ENCODE assay signal across 17 cellular contexts in genomic region chr15:95394186-95395067, GRCh38.
DNase-seq lines count a peak whose midpoint lies in the region; ATAC-seq, FAIRE-seq and TF ChIP-seq lines count a peak whose summit lies in the region.
"Had no signal": no experiment of that assay in that cellular context is flagged by ENCODE, and none has a peak within 500 bp of the region (broad histone marks: within the 10 kb centered on the region; RNA-seq: fewer than 3 reads in every experiment).

No MANE protein-coding gene starts in this region.

- H3K23ac ChIP-seq in IMR-90 (ENCODE audit: low read depth, low read length) (no peak overlapping the region), H1 (ENCODE audit: insufficient read length) (no peak overlapping the region), mesendoderm (ENCODE audit: low read length) (no peak overlapping the region)

- H3K27ac Mint-ChIP-seq in activated T-helper 2 cell treated with anti-CD3 and anti-CD28 coated beads, Interferon-gamma antibody, Interleukin-2, Interleukin-4, amounts not matched to agents 10 μg/mL and 5 μg/mL and 100 μg/mL, durations not matched to agents 14 hours and 24 hours and 36 hours: no peak overlapping the region

- H4K20me1 ChIP-seq in IMR-90 (ENCODE audit: insufficient read depth, low read length) (no peaks in the 10 kb centered on the region), H1 (replicated peaks in 1 of 2; ENCODE audit: control insufficient read depth in 1 of 2, insufficient read depth in 2 of 2, low read length in 2 of 2) (no peaks in the 10 kb centered on the region)
- H4K20me1 ChIP-seq: BLaER1 treated with 17β-estradiol and CSF1 and Interleukin-3, amounts not matched to agents 10 nM and 100 nM had no signal

- H2AK5ac ChIP-seq in IMR-90 (ENCODE audit: low read depth, low read length) (no peak overlapping the region), H1 (ENCODE audit: low read depth, low read length) (no peak overlapping the region), mesendoderm (ENCODE audit: low read length) (no peak overlapping the region)

- H3K4me2 ChIP-seq in IMR-90 (ENCODE audit: low read depth, low read length) (peak overlapping the region; percentile 82), H1 (ENCODE audit: insufficient read depth in 1 of 2, low read depth in 2 of 2, low read length in 2 of 2) (no peak overlapping the region), mesendoderm (ENCODE audit: low read length) (no peak overlapping the region)
- H3K4me2 ChIP-seq: BLaER1 treated with 17β-estradiol and CSF1 and Interleukin-3, amounts not matched to agents 10 nM and 100 nM; KMS-11; SK-N-SH had no signal

- H3K18ac ChIP-seq in IMR-90 (ENCODE audit: low read depth, low read length) (peak overlapping the region; percentile 61; the same call in 1 of the 2 replicates), H1 (ENCODE audit: extremely low read depth, low read length) (no peak overlapping the region), mesendoderm (ENCODE audit: low read length) (no peak overlapping the region)

- H3K4me1 ChIP-seq in IMR-90 (ENCODE audit: control insufficient read depth, insufficient read depth, low read length) (no peaks in the 10 kb centered on the region), H1 (replicated peaks in 1 of 4; ENCODE audit: control insufficient read depth in 3 of 4, insufficient read depth in 4 of 4, low read length in 3 of 4) (no peaks in the 10 kb centered on the region), mesendoderm (ENCODE audit: control insufficient read depth, low read depth, low read length) (peaks cover 2% of the 10 kb centered on the region), tibial artery (peaks cover 0 to 15% (median 4%) of the 10 kb centered on the region in 4 donors)
- H3K4me1 ChIP-seq: BLaER1 treated with 17β-estradiol and CSF1 and Interleukin-3, amounts not matched to agents 10 nM and 100 nM had no signal

- peaks cover 7% of the 10 kb centered on the region for H3K9me3 Mint-ChIP-seq in activated T-helper 2 cell treated with anti-CD3 and anti-CD28 coated beads, Interferon-gamma antibody, Interleukin-2, Interleukin-4, amounts not matched to agents 10 μg/mL and 5 μg/mL and 100 μg/mL, durations not matched to agents 14 hours and 24 hours and 36 hours

- no peaks in the 10 kb centered on the region for H3K36me3 Mint-ChIP-seq in activated T-helper 2 cell treated with anti-CD3 and anti-CD28 coated beads, Interferon-gamma antibody, Interleukin-2, Interleukin-4, amounts not matched to agents 10 μg/mL and 5 μg/mL and 100 μg/mL, durations not matched to agents 14 hours and 24 hours and 36 hours (ENCODE audit: low read depth)

- CTCF ChIA-PET in IMR-90 (lab: Yijun Ruan, JAX): no interaction called here
- CTCF ChIA-PET in H1 (lab: Charles Lee; ENCODE audit: partially characterized antibody): no interaction called here

- H3K9ac ChIP-seq in IMR-90 (ENCODE audit: low read depth, low read length): no peak overlapping the region
- no peak overlapping the region for H3K9ac ChIP-seq in H1 (replicated peaks in 1 of 4; ENCODE audit: extremely low read depth in 1 of 4, low read depth in 3 of 4, low read length in 3 of 4)
- H3K9ac ChIP-seq in mesendoderm (ENCODE audit: low read length): no peak overlapping the region
- H3K9ac ChIP-seq: BLaER1 treated with 17β-estradiol and CSF1 and Interleukin-3, amounts not matched to agents 10 nM and 100 nM; KMS-11; SK-N-SH had no signal

- no peak for TF ChIP-seq CTCF in IMR-90 (conservative IDR thresholded peaks at IDR 0.05; ENCODE audit: low read depth, low read length)
- TF ChIP-seq CTCF in H1 (IDR thresholded peaks at IDR 0.05; ENCODE audit: control extremely low read depth in 1 of 3, insufficient read depth in 1 of 3, low read depth in 1 of 3, low read length in 3 of 3): no peak
- TF ChIP-seq CTCF in tibial artery (IDR thresholded peaks at IDR 0.05): no peak

- no peaks in the 10 kb centered on the region for H3K23me2 ChIP-seq in H1 (ENCODE audit: low read depth, low read length)

- in situ Hi-C loops in IMR-90 (cut with MboI; ENCODE audit: low sequenced_read_pairs): no loop called here

- 0 out of 2 replicates have a peak overlapping the region, but pooled peaks have one; percentile 5 for H3K14ac ChIP-seq in IMR-90 (replicated peaks; ENCODE audit: low read depth, low read length)
- H3K14ac ChIP-seq in H1 (ENCODE audit: insufficient read length): no peak overlapping the region

- H2BK20ac ChIP-seq in IMR-90 (ENCODE audit: low read depth, low read length) (no peak overlapping the region), H1 (ENCODE audit: low read length) (no peak overlapping the region)

- no peak overlapping the region for H3K4me3 ChIP-seq in IMR-90 (ENCODE audit: insufficient read depth, low read depth, low read length)
- H3K4me3 ChIP-seq in H1 (ENCODE audit: extremely low read depth in 1 of 4, insufficient read depth in 2 of 4, low read depth in 3 of 4, low read length in 4 of 4): no peak overlapping the region
- H3K4me3 ChIP-seq in mesendoderm (ENCODE audit: low read length): no peak overlapping the region
- peak overlapping the region; percentile 14 to 33 for H3K4me3 ChIP-seq in tibial artery
- H3K4me3 ChIP-seq: BLaER1 treated with 17β-estradiol and CSF1 and Interleukin-3, amounts not matched to agents 10 nM and 100 nM had no signal

- H3K79me1 ChIP-seq in IMR-90 (ENCODE audit: low read depth in 1 of 2, low read length in 2 of 2): no peaks in the 10 kb centered on the region
- no peaks in the 10 kb centered on the region for H3K79me1 ChIP-seq in H1 (ENCODE audit: low read depth, low read length)
- no peaks in the 10 kb centered on the region for H3K79me1 ChIP-seq in mesendoderm (ENCODE audit: low read length)

- POLR2A ChIA-PET in IMR-90 (lab: Charles Lee; ENCODE audit: unreplicated experiment): no interaction called here
- POLR2A ChIA-PET in H1 (lab: Charles Lee; ENCODE audit: partially characterized antibody): no interaction called here

- TF ChIP-seq RAD21 in IMR-90 (IDR thresholded peaks at IDR 0.05; ENCODE audit: low read length): no peak
- no peak for TF ChIP-seq RAD21 in H1 (IDR thresholded peaks at IDR 0.05 in 1 of 2, conservative IDR thresholded peaks at IDR 0.05 in 1 of 2; ENCODE audit: low read depth in 2 of 2, low read length in 2 of 2)

- TF ChIP-seq POLR2A in IMR-90 (IDR thresholded peaks at IDR 0.05; ENCODE audit: low read depth, low read length) (no peak), H1 (IDR thresholded peaks at IDR 0.05; ENCODE audit: control extremely low read depth in 1 of 2, low read depth in 2 of 2, low read length in 2 of 2) (no peak)

- intact Hi-C loops in IMR-90 (cut with micrococcal nuclease) (no loop called here), tibial artery (cut with DNase I; ENCODE audit: low total_unique reads) (no loop called here)
- intact Hi-C loops in activated T-helper 2 cell treated with anti-CD3 and anti-CD28 coated beads, Interferon-gamma antibody, Interleukin-2, Interleukin-4, amounts not matched to agents 10 μg/mL and 5 μg/mL and 100 μg/mL, durations not matched to agents 14 hours and 24 hours and 36 hours (cut with micrococcal nuclease): no loop called here

- H4K91ac ChIP-seq in IMR-90 (ENCODE audit: insufficient read depth, low read depth, low read length): no peak overlapping the region
- H4K91ac ChIP-seq in H1 (replicated peaks; ENCODE audit: insufficient read length, low read length): no peak overlapping the region

- peak; percentile 57 for ATAC-seq in IMR-90 (ENCODE audit: low read depth)

- no CpG with 5 or more reads among the region's 8 CpGs for WGBS in IMR-90 (ENCODE audit: extremely low coverage in 2 of 2, insufficient read length in 1 of 2), 2 experiments
- 82% methylated on average over 8 of the region's 8 CpGs; no CpG with 5 or more reads in 1 of the 2 experiments for WGBS in H1 (ENCODE audit: extremely low coverage in 1 of 2, insufficient coverage in 1 of 2, insufficient read length in 1 of 2, insufficient replicate concordance in 2 of 2, low coverage in 1 of 2, low lambda C conversion rate in 2 of 2, missing lambda C conversion rate in 1 of 2), 2 experiments
- no CpG with 5 or more reads among the region's 8 CpGs for WGBS in mesendoderm (ENCODE audit: extremely low coverage, insufficient coverage, low lambda C conversion rate)

- H2BK120ac ChIP-seq in IMR-90 (ENCODE audit: low read depth, low read length) (peak overlapping the region; percentile 63; the same call in 1 of the 2 replicates), H1 (replicated peaks; ENCODE audit: low read depth, low read length) (no peak overlapping the region), mesendoderm (ENCODE audit: low read depth, low read length) (no peak overlapping the region)

- H2BK15ac ChIP-seq in IMR-90 (ENCODE audit: low read depth, low read length) (0 out of 3 replicates have a peak overlapping the region, but pooled peaks have one; percentile 1), H1 (ENCODE audit: low read length) (no peak overlapping the region), mesendoderm (replicated peaks; ENCODE audit: low read depth) (no peak overlapping the region)

- TF ChIP-seq EP300 in H1 (IDR thresholded peaks at IDR 0.05; ENCODE audit: borderline replicate concordance in 1 of 2, low read depth in 2 of 2, low read length in 2 of 2): no peak

- no peaks in the 10 kb centered on the region for H3K27me3 ChIP-seq in IMR-90 (ENCODE audit: control insufficient read depth, insufficient read depth, low read length)
- H3K27me3 ChIP-seq in H1 (replicated peaks in 1 of 4; ENCODE audit: control insufficient read depth in 3 of 4, extremely low read depth in 1 of 4, insufficient read depth in 3 of 4, low read length in 3 of 4): no peaks in the 10 kb centered on the region
- no peaks in the 10 kb centered on the region for H3K27me3 ChIP-seq in mesendoderm (ENCODE audit: insufficient read depth, low read length, poor library complexity)
- no peaks in the 10 kb centered on the region for H3K27me3 ChIP-seq in tibial artery
- H3K27me3 ChIP-seq: BLaER1 treated with 17β-estradiol and CSF1 and Interleukin-3, amounts not matched to agents 10 nM and 100 nM; neutrophil had no signal

- H4K5ac ChIP-seq in IMR-90 (ENCODE audit: low read depth, low read length): no peak overlapping the region
- H4K5ac ChIP-seq in H1 (ENCODE audit: insufficient read length, low read depth, low read length): no peak overlapping the region
- H4K5ac ChIP-seq in mesendoderm (ENCODE audit: low read length): no peak overlapping the region

- H3K27me3 Mint-ChIP-seq in activated T-helper 2 cell treated with anti-CD3 and anti-CD28 coated beads, Interferon-gamma antibody, Interleukin-2, Interleukin-4, amounts not matched to agents 10 μg/mL and 5 μg/mL and 100 μg/mL, durations not matched to agents 14 hours and 24 hours and 36 hours (ENCODE audit: low read depth): peaks cover 2% of the 10 kb centered on the region

- H3K79me2 ChIP-seq in H1 (ENCODE audit: control insufficient read depth in 1 of 2, insufficient read depth in 2 of 2, low read length in 2 of 2) (no peaks in the 10 kb centered on the region), mesendoderm (ENCODE audit: control insufficient read depth, insufficient read depth, low read length) (no peaks in the 10 kb centered on the region)

- H3K4me1 Mint-ChIP-seq in activated T-helper 2 cell treated with anti-CD3 and anti-CD28 coated beads, Interferon-gamma antibody, Interleukin-2, Interleukin-4, amounts not matched to agents 10 μg/mL and 5 μg/mL and 100 μg/mL, durations not matched to agents 14 hours and 24 hours and 36 hours (ENCODE audit: low read depth): no peaks in the 10 kb centered on the region

- no peaks in the 10 kb centered on the region for H3K9me1 ChIP-seq in IMR-90 (ENCODE audit: insufficient read depth, low read length)

- FAIRE-seq in H1 (lab: Jason Lieb, UNC): no peak

- H3K9me3 ChIP-seq in IMR-90 (ENCODE audit: control insufficient read depth, insufficient read depth, low read length): no peaks in the 10 kb centered on the region
- no peaks in the 10 kb centered on the region for H3K9me3 ChIP-seq in H1 (ENCODE audit: insufficient read depth in 2 of 2, low read depth in 1 of 2, low read length in 1 of 2)
- no peaks in the 10 kb centered on the region for H3K9me3 ChIP-seq in tibial artery
- H3K9me3 ChIP-seq: neutrophil, SK-N-SH had no signal

- DNase-seq in IMR-90: peak; percentile 82
- no peak for DNase-seq in H1 (ENCODE audit: low read depth in 1 of 2, low spot score in 2 of 2)
- DNase-seq in mesendoderm: peak; percentile 83
- DNase-seq in tibial artery: no peak
- no peak for DNase-seq in NCI-H146 (lab: John Stamatoyannopoulos, UW)
- DNase-seq in T-helper 1 cell: no peak
- no peak for DNase-seq in activated T-helper 2 cell treated with anti-CD3 and anti-CD28 coated beads, Interferon-gamma antibody, Interleukin-2, Interleukin-4, amounts not matched to agents 10 μg/mL and 5 μg/mL and 100 μg/mL, durations not matched to agents 14 hours and 24 hours and 36 hours (ENCODE audit: low spot score)
- DNase-seq: activated effector memory CD4-positive, alpha-beta T cell treated with Interleukin-2 at 50 U/mL for 16 hours; DMS79 treated with DMSO at 0.1 percent for 48 hours; head of caudate nucleus; NCI-H1417 treated with DMSO at 0.1 percent for 48 hours; NCI-H510A treated with DMSO at 0.1 percent for 48 hours; OCI-M1; SK-N-SH had no signal

- no peak overlapping the region for H2BK5ac ChIP-seq in IMR-90 (ENCODE audit: low read depth, low read length, poor library complexity, severe bottlenecking)
- no peak overlapping the region for H2BK5ac ChIP-seq in H1 (ENCODE audit: low read depth, low read length)
- no peak overlapping the region for H2BK5ac ChIP-seq in mesendoderm (ENCODE audit: low read length)

- H3K36me3 ChIP-seq in IMR-90 (ENCODE audit: control insufficient read depth, insufficient read depth, low read length) (no peaks in the 10 kb centered on the region), H1 (ENCODE audit: control insufficient read depth in 2 of 4, insufficient read depth in 4 of 4, low read length in 3 of 4) (no peaks in the 10 kb centered on the region), mesendoderm (ENCODE audit: control insufficient read depth, insufficient read depth, low read length) (no peaks in the 10 kb centered on the region), tibial artery (peaks cover 0 to 11% (median 0%) of the 10 kb centered on the region in 3 donors)
- H3K36me3 ChIP-seq: BLaER1 treated with 17β-estradiol and CSF1 and Interleukin-3, amounts not matched to agents 10 nM and 100 nM; neutrophil had no signal

- H2AFZ ChIP-seq in IMR-90 (replicated peaks; ENCODE audit: low read length, poor library complexity) (no peak overlapping the region), H1 (ENCODE audit: low read length) (0 out of 2 replicates have a peak overlapping the region, but pooled peaks have one; percentile 16)

- no peak overlapping the region for H2BK12ac ChIP-seq in H1 (ENCODE audit: low read depth, low read length)

- peak overlapping the region; percentile 35; the same call in 1 of the 2 replicates for H3K56ac ChIP-seq in IMR-90 (ENCODE audit: extremely low read depth, insufficient read depth, low read length)
- H3K56ac ChIP-seq in H1 (replicated peaks; ENCODE audit: insufficient read length, low read depth, low read length): no peak overlapping the region
- no peak overlapping the region for H3K56ac ChIP-seq in mesendoderm (ENCODE audit: low read length)

- H3K27ac ChIP-seq in IMR-90 (ENCODE audit: insufficient read depth, low read length) (no peak overlapping the region), H1 (ENCODE audit: low read depth, low read length) (no peak overlapping the region), mesendoderm (ENCODE audit: low read depth, low read length) (no peak overlapping the region), tibial artery (peak overlapping the region; percentile 52 to 58)
- H3K27ac ChIP-seq: BLaER1 treated with 17β-estradiol and CSF1 and Interleukin-3, amounts not matched to agents 10 nM and 100 nM; KMS-11; neutrophil had no signal

- H3K4ac ChIP-seq in IMR-90 (ENCODE audit: low read depth, low read length): no peak overlapping the region; the same call in 1 of the 2 replicates
- no peak overlapping the region for H3K4ac ChIP-seq in H1 (replicated peaks; ENCODE audit: insufficient read length, low read depth, low read length)
- H3K4ac ChIP-seq in mesendoderm (ENCODE audit: low read depth, low read length): no peak overlapping the region

- no TSS peak for BruUV-seq in IMR-90 (replicated peaks; lab: Mats Ljungman, UMichigan)

- dilution Hi-C loops in IMR-90 (cut with HindIII; ENCODE audit: low sequenced_read_pairs, unreplicated experiment): no loop called here

- H2AK9ac ChIP-seq in IMR-90 (replicated peaks; ENCODE audit: low read depth, low read length, poor library complexity): no peak overlapping the region

- H4K8ac ChIP-seq in IMR-90 (ENCODE audit: low read depth in 2 of 2, low read length in 2 of 2) (no peak overlapping the region), H1 (ENCODE audit: extremely low read depth, insufficient read depth, low read length) (no peak overlapping the region), mesendoderm (ENCODE audit: low read depth, low read length) (no peak overlapping the region)

- H3K4me3 Mint-ChIP-seq in activated T-helper 2 cell treated with anti-CD3 and anti-CD28 coated beads, Interferon-gamma antibody, Interleukin-2, Interleukin-4, amounts not matched to agents 10 μg/mL and 5 μg/mL and 100 μg/mL, durations not matched to agents 14 hours and 24 hours and 36 hours (ENCODE audit: low read depth): no peak overlapping the region

Comparison
In these comparisons a context has a peak if more than half of its experiments do, and no peak if none do; other contexts are left out.
1. DNase-seq: peak in IMR-90 (single experiment) and mesendoderm (single experiment); none in H1 (0 of 2), tibial artery (0 of 2), NCI-H146 (single experiment), T-helper 1 cell (0 of 5) and activated T-helper 2 cell treated with anti-CD3 and anti-CD28 coated beads, Interferon-gamma antibody, Interleukin-2, Interleukin-4, amounts not matched to agents 10 μg/mL and 5 μg/mL and 100 μg/mL, durations not matched to agents 14 hours and 24 hours and 36 hours (single experiment).
2. H3K27ac ChIP-seq: peak in tibial artery (2 of 2); none in IMR-90 (single experiment), H1 (single experiment) and mesendoderm (single experiment).
3. H3K4me3 ChIP-seq: peak in tibial artery (2 of 2); none in IMR-90 (single experiment), H1 (0 of 4) and mesendoderm (single experiment).